Comparison of ENCODE assay signal across 1 cellular context in the genomic region with DNA sequence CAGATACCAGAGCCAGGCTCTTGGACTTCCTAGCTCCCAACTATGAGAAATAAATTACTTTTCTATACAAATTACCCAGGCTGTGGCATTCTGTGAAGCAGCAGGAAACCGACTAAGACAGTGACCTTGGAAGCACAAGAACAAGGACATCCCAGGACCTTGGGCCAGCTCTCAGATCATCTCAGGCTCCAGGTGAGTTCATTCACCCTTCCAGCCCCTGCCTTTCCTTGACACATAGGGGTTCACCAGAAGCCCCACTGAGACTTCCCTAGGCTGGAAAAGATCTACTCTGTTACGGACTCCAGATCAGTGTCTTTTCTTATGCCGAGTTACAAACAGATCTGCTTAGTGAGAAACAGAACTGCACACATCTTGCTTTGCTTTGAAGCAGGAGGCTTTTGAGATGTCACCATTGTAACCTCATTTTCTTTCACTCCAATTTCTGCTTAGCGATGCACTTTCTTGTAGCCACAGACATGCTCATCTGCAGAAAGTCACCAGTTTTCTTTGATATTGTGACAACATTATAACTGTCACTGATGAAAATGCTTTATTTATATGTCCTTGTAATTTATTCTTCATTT.
TF ChIP-seq lines count a peak whose summit lies in the region.

No MANE protein-coding gene starts in this region.

TF ChIP-seq in GM12878, 131 proteins besides CTCF, POLR2A, EP300 and RAD21 (continued from another document):
- TF ChIP-seq, protein P1, sequence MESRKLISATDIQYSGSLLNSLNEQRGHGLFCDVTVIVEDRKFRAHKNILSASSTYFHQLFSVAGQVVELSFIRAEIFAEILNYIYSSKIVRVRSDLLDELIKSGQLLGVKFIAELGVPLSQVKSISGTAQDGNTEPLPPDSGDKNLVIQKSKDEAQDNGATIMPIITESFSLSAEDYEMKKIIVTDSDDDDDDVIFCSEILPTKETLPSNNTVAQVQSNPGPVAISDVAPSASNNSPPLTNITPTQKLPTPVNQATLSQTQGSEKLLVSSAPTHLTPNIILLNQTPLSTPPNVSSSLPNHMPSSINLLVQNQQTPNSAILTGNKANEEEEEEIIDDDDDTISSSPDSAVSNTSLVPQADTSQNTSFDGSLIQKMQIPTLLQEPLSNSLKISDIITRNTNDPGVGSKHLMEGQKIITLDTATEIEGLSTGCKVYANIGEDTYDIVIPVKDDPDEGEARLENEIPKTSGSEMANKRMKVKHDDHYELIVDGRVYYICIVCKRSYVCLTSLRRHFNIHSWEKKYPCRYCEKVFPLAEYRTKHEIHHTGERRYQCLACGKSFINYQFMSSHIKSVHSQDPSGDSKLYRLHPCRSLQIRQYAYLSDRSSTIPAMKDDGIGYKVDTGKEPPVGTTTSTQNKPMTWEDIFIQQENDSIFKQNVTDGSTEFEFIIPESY (IDR thresholded peaks at IDR 0.05) = no peak
- TF ChIP-seq MEF2B (IDR thresholded peaks at IDR 0.05; ENCODE audit: partially characterized antibody, poor library complexity, severe bottlenecking) (no peak), KAT2A (conservative IDR thresholded peaks at IDR 0.05; ENCODE audit: control insufficient read depth, low read depth, low read length) (no peak), CHD2 (IDR thresholded peaks at IDR 0.05; ENCODE audit: borderline replicate concordance, low read depth, low read length) (no peak), BACH1 (IDR thresholded peaks at IDR 0.05; ENCODE audit: borderline replicate concordance) (no peak), CBX5 (IDR thresholded peaks at IDR 0.05; ENCODE audit: low read depth) (no peak), EED (IDR thresholded peaks at IDR 0.05; ENCODE audit: low read depth) (no peak)
- TF ChIP-seq, protein P2, sequence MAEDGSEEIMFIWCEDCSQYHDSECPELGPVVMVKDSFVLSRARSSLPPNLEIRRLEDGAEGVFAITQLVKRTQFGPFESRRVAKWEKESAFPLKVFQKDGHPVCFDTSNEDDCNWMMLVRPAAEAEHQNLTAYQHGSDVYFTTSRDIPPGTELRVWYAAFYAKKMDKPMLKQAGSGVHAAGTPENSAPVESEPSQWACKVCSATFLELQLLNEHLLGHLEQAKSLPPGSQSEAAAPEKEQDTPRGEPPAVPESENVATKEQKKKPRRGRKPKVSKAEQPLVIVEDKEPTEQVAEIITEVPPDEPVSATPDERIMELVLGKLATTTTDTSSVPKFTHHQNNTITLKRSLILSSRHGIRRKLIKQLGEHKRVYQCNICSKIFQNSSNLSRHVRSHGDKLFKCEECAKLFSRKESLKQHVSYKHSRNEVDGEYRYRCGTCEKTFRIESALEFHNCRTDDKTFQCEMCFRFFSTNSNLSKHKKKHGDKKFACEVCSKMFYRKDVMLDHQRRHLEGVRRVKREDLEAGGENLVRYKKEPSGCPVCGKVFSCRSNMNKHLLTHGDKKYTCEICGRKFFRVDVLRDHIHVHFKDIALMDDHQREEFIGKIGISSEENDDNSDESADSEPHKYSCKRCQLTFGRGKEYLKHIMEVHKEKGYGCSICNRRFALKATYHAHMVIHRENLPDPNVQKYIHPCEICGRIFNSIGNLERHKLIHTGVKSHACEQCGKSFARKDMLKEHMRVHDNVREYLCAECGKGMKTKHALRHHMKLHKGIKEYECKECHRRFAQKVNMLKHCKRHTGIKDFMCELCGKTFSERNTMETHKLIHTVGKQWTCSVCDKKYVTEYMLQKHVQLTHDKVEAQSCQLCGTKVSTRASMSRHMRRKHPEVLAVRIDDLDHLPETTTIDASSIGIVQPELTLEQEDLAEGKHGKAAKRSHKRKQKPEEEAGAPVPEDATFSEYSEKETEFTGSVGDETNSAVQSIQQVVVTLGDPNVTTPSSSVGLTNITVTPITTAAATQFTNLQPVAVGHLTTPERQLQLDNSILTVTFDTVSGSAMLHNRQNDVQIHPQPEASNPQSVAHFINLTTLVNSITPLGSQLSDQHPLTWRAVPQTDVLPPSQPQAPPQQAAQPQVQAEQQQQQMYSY (CRISPR knock-in tag; IDR thresholded peaks at IDR 0.05) = no peak
TF ChIP-seq in GM12878: peak in this region for 0.
